Comparison of ENCODE assay signal across 1 cellular context in genomic region chr5:43008369-43009158, GRCh38.
TF ChIP-seq lines count a peak whose summit lies in the region.

No MANE protein-coding gene starts in this region.

TF ChIP-seq in K562, 482 proteins besides CTCF, POLR2A, EP300 and RAD21 (continued from another document and continues in another):
- TF ChIP-seq BACH1 (tag; IDR thresholded peaks at IDR 0.05) (no peak), NR4A1 (CRISPR knock-in tag; IDR thresholded peaks at IDR 0.05) (no peak), NR4A1 (tag; IDR thresholded peaks at IDR 0.05) (peak; percentile 83), MXI1 (IDR thresholded peaks at IDR 0.05; ENCODE audit: low read depth, low read length) (no peak), ZNF717 (CRISPR knock-in tag; IDR thresholded peaks at IDR 0.05) (no peak), NFE2L1 (tag; IDR thresholded peaks at IDR 0.05; ENCODE audit: borderline replicate concordance, low read depth) (no peak), SMAD4 (CRISPR knock-in tag; conservative IDR thresholded peaks at IDR 0.05) (peak; percentile 87), NCOA6 (IDR thresholded peaks at IDR 0.05) (no peak), SETDB1 (IDR thresholded peaks at IDR 0.05; ENCODE audit: low read length) (no peak), TAL1 (IDR thresholded peaks at IDR 0.05) (no peak), NR0B1 (IDR thresholded peaks at IDR 0.05; ENCODE audit: partially characterized antibody) (no peak), SP2 (IDR thresholded peaks at IDR 0.05; ENCODE audit: extremely low read depth, low read depth, low read length, poor library complexity, severe bottlenecking) (no peak), TRIM25 (IDR thresholded peaks at IDR 0.05; ENCODE audit: borderline replicate concordance) (peak; percentile 69; the same call in 1 of the 2 replicates), NR2F6 (CRISPR knock-in tag; IDR thresholded peaks at IDR 0.05) (0 out of 2 replicates have a peak, but pooled peaks have one; percentile 45), ZSCAN32 (CRISPR knock-in tag; IDR thresholded peaks at IDR 0.05) (no peak), STAT5B (CRISPR knock-in tag; IDR thresholded peaks at IDR 0.05) (no peak), RBM15 (IDR thresholded peaks at IDR 0.05; ENCODE audit: insufficient read depth, low read length) (no peak), EP400 (IDR thresholded peaks at IDR 0.05) (peak; percentile 66), ZNF436 (CRISPR knock-in tag; IDR thresholded peaks at IDR 0.05) (no peak), RUNX1 (IDR thresholded peaks at IDR 0.05; ENCODE audit: low read depth) (no peak), ZNF3 (CRISPR knock-in tag; IDR thresholded peaks at IDR 0.05) (no peak; the same call in 1 of the 2 replicates), SMARCB1 (IDR thresholded peaks at IDR 0.05; ENCODE audit: insufficient read length, low read depth) (no peak), NBN (IDR thresholded peaks at IDR 0.05; ENCODE audit: low read depth) (peak; percentile 84; the same call in 1 of the 2 replicates), CEBPG (CRISPR knock-in tag; IDR thresholded peaks at IDR 0.05) (peak; percentile 73), CEBPG (tag; conservative IDR thresholded peaks at IDR 0.05 in 1 of 2, IDR thresholded peaks at IDR 0.05 in 1 of 2) (peak; percentile 75 to 86), RERE (CRISPR knock-in tag; IDR thresholded peaks at IDR 0.05; ENCODE audit: borderline replicate concordance) (no peak), IFI16 (CRISPR knock-in tag; IDR thresholded peaks at IDR 0.05) (0 out of 2 replicates have a peak, but pooled peaks have one; percentile 2), ZNF766 (CRISPR knock-in tag; conservative IDR thresholded peaks at IDR 0.05) (peak; percentile 2; the same call in 1 of the 2 replicates), BRD4 (IDR thresholded peaks at IDR 0.05) (peak; percentile 53), RBM25 (IDR thresholded peaks at IDR 0.05; ENCODE audit: low read depth, low read length, severe bottlenecking) (no peak), FOXP4 (CRISPR knock-in tag; IDR thresholded peaks at IDR 0.05; ENCODE audit: borderline replicate concordance) (no peak), HDAC2 (IDR thresholded peaks at IDR 0.05) (peak; percentile 85), CBX2 (IDR thresholded peaks at IDR 0.05; ENCODE audit: insufficient read depth, low read length, poor library complexity, severe bottlenecking) (no peak), MCM3 (IDR thresholded peaks at IDR 0.05) (no peak), NRF1 (conservative IDR thresholded peaks at IDR 0.05 in 1 of 2, IDR thresholded peaks at IDR 0.05 in 1 of 2) (no peak), MCM7 (IDR thresholded peaks at IDR 0.05) (no peak)
- TF ChIP-seq, protein P1, sequence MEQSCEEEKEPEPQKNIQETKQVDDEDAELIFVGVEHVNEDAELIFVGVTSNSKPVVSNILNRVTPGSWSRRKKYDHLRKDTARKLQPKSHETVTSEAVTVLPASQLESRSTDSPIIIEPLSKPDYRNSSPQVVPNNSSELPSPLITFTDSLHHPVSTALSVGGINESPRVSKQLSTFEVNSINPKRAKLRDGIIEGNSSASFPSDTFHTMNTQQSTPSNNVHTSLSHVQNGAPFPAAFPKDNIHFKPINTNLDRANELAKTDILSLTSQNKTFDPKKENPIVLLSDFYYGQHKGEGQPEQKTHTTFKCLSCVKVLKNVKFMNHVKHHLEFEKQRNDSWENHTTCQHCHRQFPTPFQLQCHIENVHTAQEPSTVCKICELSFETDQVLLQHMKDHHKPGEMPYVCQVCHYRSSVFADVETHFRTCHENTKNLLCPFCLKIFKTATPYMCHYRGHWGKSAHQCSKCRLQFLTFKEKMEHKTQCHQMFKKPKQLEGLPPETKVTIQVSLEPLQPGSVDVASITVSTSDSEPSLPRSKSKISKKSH (CRISPR knock-in tag; IDR thresholded peaks at IDR 0.05) = no peak
- TF ChIP-seq, protein P2, sequence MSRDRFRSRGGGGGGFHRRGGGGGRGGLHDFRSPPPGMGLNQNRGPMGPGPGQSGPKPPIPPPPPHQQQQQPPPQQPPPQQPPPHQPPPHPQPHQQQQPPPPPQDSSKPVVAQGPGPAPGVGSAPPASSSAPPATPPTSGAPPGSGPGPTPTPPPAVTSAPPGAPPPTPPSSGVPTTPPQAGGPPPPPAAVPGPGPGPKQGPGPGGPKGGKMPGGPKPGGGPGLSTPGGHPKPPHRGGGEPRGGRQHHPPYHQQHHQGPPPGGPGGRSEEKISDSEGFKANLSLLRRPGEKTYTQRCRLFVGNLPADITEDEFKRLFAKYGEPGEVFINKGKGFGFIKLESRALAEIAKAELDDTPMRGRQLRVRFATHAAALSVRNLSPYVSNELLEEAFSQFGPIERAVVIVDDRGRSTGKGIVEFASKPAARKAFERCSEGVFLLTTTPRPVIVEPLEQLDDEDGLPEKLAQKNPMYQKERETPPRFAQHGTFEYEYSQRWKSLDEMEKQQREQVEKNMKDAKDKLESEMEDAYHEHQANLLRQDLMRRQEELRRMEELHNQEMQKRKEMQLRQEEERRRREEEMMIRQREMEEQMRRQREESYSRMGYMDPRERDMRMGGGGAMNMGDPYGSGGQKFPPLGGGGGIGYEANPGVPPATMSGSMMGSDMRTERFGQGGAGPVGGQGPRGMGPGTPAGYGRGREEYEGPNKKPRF (IDR thresholded peaks at IDR 0.05; ENCODE audit: low read depth, low read length) = no peak
- TF ChIP-seq, protein P3, sequence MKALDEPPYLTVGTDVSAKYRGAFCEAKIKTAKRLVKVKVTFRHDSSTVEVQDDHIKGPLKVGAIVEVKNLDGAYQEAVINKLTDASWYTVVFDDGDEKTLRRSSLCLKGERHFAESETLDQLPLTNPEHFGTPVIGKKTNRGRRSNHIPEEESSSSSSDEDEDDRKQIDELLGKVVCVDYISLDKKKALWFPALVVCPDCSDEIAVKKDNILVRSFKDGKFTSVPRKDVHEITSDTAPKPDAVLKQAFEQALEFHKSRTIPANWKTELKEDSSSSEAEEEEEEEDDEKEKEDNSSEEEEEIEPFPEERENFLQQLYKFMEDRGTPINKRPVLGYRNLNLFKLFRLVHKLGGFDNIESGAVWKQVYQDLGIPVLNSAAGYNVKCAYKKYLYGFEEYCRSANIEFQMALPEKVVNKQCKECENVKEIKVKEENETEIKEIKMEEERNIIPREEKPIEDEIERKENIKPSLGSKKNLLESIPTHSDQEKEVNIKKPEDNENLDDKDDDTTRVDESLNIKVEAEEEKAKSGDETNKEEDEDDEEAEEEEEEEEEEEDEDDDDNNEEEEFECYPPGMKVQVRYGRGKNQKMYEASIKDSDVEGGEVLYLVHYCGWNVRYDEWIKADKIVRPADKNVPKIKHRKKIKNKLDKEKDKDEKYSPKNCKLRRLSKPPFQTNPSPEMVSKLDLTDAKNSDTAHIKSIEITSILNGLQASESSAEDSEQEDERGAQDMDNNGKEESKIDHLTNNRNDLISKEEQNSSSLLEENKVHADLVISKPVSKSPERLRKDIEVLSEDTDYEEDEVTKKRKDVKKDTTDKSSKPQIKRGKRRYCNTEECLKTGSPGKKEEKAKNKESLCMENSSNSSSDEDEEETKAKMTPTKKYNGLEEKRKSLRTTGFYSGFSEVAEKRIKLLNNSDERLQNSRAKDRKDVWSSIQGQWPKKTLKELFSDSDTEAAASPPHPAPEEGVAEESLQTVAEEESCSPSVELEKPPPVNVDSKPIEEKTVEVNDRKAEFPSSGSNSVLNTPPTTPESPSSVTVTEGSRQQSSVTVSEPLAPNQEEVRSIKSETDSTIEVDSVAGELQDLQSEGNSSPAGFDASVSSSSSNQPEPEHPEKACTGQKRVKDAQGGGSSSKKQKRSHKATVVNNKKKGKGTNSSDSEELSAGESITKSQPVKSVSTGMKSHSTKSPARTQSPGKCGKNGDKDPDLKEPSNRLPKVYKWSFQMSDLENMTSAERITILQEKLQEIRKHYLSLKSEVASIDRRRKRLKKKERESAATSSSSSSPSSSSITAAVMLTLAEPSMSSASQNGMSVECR (CRISPR knock-in tag; IDR thresholded peaks at IDR 0.05) = no peak
- TF ChIP-seq, protein P4, sequence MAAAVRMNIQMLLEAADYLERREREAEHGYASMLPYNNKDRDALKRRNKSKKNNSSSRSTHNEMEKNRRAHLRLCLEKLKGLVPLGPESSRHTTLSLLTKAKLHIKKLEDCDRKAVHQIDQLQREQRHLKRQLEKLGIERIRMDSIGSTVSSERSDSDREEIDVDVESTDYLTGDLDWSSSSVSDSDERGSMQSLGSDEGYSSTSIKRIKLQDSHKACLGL (CRISPR knock-in tag; IDR thresholded peaks at IDR 0.05; ENCODE audit: borderline replicate concordance, poor library complexity, severe bottlenecking) = no peak
- TF ChIP-seq, protein P5, sequence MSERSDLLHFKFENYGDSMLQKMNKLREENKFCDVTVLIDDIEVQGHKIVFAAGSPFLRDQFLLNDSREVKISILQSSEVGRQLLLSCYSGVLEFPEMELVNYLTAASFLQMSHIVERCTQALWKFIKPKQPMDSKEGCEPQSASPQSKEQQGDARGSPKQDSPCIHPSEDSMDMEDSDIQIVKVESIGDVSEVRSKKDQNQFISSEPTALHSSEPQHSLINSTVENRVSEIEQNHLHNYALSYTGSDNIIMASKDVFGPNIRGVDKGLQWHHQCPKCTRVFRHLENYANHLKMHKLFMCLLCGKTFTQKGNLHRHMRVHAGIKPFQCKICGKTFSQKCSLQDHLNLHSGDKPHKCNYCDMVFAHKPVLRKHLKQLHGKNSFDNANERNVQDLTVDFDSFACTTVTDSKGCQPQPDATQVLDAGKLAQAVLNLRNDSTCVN (CRISPR knock-in tag; IDR thresholded peaks at IDR 0.05) = no peak
- TF ChIP-seq, protein P6, sequence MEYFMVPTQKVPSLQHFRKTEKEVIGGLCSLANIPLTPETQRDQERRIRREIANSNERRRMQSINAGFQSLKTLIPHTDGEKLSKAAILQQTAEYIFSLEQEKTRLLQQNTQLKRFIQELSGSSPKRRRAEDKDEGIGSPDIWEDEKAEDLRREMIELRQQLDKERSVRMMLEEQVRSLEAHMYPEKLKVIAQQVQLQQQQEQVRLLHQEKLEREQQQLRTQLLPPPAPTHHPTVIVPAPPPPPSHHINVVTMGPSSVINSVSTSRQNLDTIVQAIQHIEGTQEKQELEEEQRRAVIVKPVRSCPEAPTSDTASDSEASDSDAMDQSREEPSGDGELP (CRISPR knock-in tag; IDR thresholded peaks at IDR 0.05; ENCODE audit: borderline replicate concordance) = peak; percentile 91
